In the genomic region with DNA sequence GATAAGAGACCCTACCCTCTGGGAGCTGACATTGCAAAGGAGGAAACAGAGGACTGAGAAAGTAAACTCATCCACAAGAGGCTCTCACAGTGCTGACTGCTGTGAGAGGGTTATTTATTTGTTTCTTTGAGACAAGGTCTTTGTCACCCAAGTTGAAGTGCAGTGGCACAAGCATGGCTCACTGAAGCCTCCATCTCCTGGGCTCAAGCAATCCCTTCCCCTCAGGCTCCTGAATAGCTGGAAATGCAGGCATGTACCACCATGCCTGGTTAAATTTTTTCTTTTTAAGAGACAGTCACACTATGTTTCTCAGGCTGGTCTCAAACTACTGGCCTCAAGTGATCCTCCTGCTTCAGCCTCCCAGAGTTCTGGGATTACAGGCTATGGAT, we compare ENCODE assay signal across 19 cellular contexts. TPM values are rescaled to one million over a fixed set of nuclear protein-coding genes. Genes with fewer than 3 reads are reported as not detected.
A peak's percentile ranks its signal among the peaks of the same experiment; 100 is the strongest.
DNase-seq lines count a peak whose midpoint lies in the region; TF ChIP-seq lines count a peak whose summit lies in the region.
"Had no signal": no experiment of that assay in that cellular context is flagged by ENCODE, and none has a peak within 500 bp of the region (broad histone marks: within the 10 kb centered on the region; RNA-seq: fewer than 3 reads in every experiment).

No MANE protein-coding gene starts in this region.

- H2AFZ ChIP-seq in trophoblast cell (ENCODE audit: insufficient read depth, low read length, poor library complexity): no peak overlapping the region

- no peak overlapping the region for H3K9ac ChIP-seq in trophoblast cell (ENCODE audit: low read length)
- H3K9ac ChIP-seq: BLaER1 treated with 17β-estradiol and CSF1 and Interleukin-3, amounts not matched to agents 10 nM and 100 nM had no signal

- no peak overlapping the region for H2BK5ac ChIP-seq in trophoblast cell (ENCODE audit: low read depth, low read length, poor library complexity)

- H3K27ac Mint-ChIP-seq in activated naive CD4-positive, alpha-beta T cell treated with anti-CD3 and anti-CD28 coated beads for 36 hours: no peak overlapping the region
- H3K27ac Mint-ChIP-seq: CD8-positive, alpha-beta T cell; IgD-negative memory B cell had no signal

- H3K4me3 ChIP-seq in cardiac muscle cell (no peak overlapping the region), right atrium auricular region (no peak overlapping the region), trophoblast cell (ENCODE audit: low read depth, low read length) (no peak overlapping the region)
- H3K4me3 ChIP-seq: BLaER1 treated with 17β-estradiol and CSF1 and Interleukin-3, amounts not matched to agents 10 nM and 100 nM had no signal

- H4K12ac ChIP-seq in trophoblast cell (ENCODE audit: low read depth, low read length): no peak overlapping the region

- no peak for DNase-seq in cardiac muscle cell (ENCODE audit: low read depth in 1 of 2, low spot score in 1 of 2)
- no peak for DNase-seq in right atrium auricular region (ENCODE audit: low spot score)
- DNase-seq in epithelial cell of prostate (ENCODE audit: low read depth, low spot score): no peak
- peak; percentile 63 to 76 for DNase-seq in trophoblast cell
- no peak for DNase-seq in GM20000 (ENCODE audit: low spot score)
- DNase-seq in activated T-cell treated with anti-CD3 and anti-CD28 coated beads for 4 hours: no peak
- DNase-seq in activated naive CD4-positive, alpha-beta T cell treated with anti-CD3 and anti-CD28 coated beads for 36 hours: no peak
- DNase-seq: 8988T; CD8-positive, alpha-beta T cell; GOT3; MV-4-11; NCI-H1105 treated with DMSO at 0.1 percent for 48 hours; NCI-H2029 treated with DMSO at 0.1 percent for 48 hours; NCI-H345; NCI-H774; SHP77 had no signal

- H3K4me1 ChIP-seq in cardiac muscle cell (ENCODE audit: low read depth) (no peaks in the 10 kb centered on the region), right atrium auricular region (peaks cover 0 to 20% of the 10 kb centered on the region in 2 donors), trophoblast cell (ENCODE audit: control insufficient read depth in 1 of 2, insufficient read depth in 2 of 2, low read length in 2 of 2) (no peaks in the 10 kb centered on the region)

- H3K36me3 Mint-ChIP-seq in activated naive CD4-positive, alpha-beta T cell treated with anti-CD3 and anti-CD28 coated beads for 36 hours (ENCODE audit: low read depth): no peaks in the 10 kb centered on the region
- H3K36me3 Mint-ChIP-seq: CD8-positive, alpha-beta T cell had no signal

- no peaks in the 10 kb centered on the region for H3K79me2 ChIP-seq in trophoblast cell (ENCODE audit: control insufficient read depth, insufficient read depth, low read length, poor library complexity)

- no peaks in the 10 kb centered on the region for H3K79me1 ChIP-seq in trophoblast cell (ENCODE audit: low read length)

- no peaks in the 10 kb centered on the region for H3K4me1 Mint-ChIP-seq in activated naive CD4-positive, alpha-beta T cell treated with anti-CD3 and anti-CD28 coated beads for 36 hours (ENCODE audit: low read depth)

- CTCF ChIA-PET in activated naive CD4-positive, alpha-beta T cell treated with anti-CD3 and anti-CD28 coated beads for 36 hours (lab: Charles Lee): no interaction called here

- no peaks in the 10 kb centered on the region for H3K36me3 ChIP-seq in cardiac muscle cell
- no peaks in the 10 kb centered on the region for H3K36me3 ChIP-seq in right atrium auricular region
- no peaks in the 10 kb centered on the region for H3K36me3 ChIP-seq in trophoblast cell (ENCODE audit: control insufficient read depth in 1 of 2, insufficient read depth in 2 of 2, low read length in 2 of 2)
- H3K36me3 ChIP-seq: BLaER1 treated with 17β-estradiol and CSF1 and Interleukin-3, amounts not matched to agents 10 nM and 100 nM had no signal

- no peak overlapping the region for H2AK5ac ChIP-seq in trophoblast cell (ENCODE audit: low read length)

- intact Hi-C loops in activated naive CD4-positive, alpha-beta T cell treated with anti-CD3 and anti-CD28 coated beads for 36 hours (cut with micrococcal nuclease): no loop called here

- H3K4me3 Mint-ChIP-seq in activated naive CD4-positive, alpha-beta T cell treated with anti-CD3 and anti-CD28 coated beads for 36 hours: no peak overlapping the region
- H3K4me3 Mint-ChIP-seq: CD8-positive, alpha-beta T cell; IgD-negative memory B cell had no signal

- no peaks in the 10 kb centered on the region for H3K9me3 Mint-ChIP-seq in activated naive CD4-positive, alpha-beta T cell treated with anti-CD3 and anti-CD28 coated beads for 36 hours
- H3K9me3 Mint-ChIP-seq: CD8-positive, alpha-beta T cell; IgD-negative memory B cell had no signal

- H2BK120ac ChIP-seq in trophoblast cell (ENCODE audit: insufficient read depth, low read length, poor library complexity): no peak overlapping the region

- H3K27ac ChIP-seq in cardiac muscle cell (peak overlapping the region; percentile 6), right atrium auricular region (peak overlapping the region in 1 of 2 donors; percentile 42), epithelial cell of prostate (peak overlapping the region; percentile 96), trophoblast cell (ENCODE audit: low read depth, low read length) (no peak overlapping the region)
- H3K27ac ChIP-seq: BLaER1 treated with 17β-estradiol and CSF1 and Interleukin-3, amounts not matched to agents 10 nM and 100 nM had no signal

- no peak overlapping the region for H3K4me2 ChIP-seq in trophoblast cell (ENCODE audit: low read length)
- H3K4me2 ChIP-seq: BLaER1 treated with 17β-estradiol and CSF1 and Interleukin-3, amounts not matched to agents 10 nM and 100 nM had no signal

- TF ChIP-seq CTCF in cardiac muscle cell (IDR thresholded peaks at IDR 0.05; ENCODE audit: low read depth, low read length) (no peak), right atrium auricular region (IDR thresholded peaks at IDR 0.05) (no peak), GM20000 (IDR thresholded peaks at IDR 0.05; ENCODE audit: extremely low read depth, missing control alignments) (no peak)

- H3K27me3 ChIP-seq in cardiac muscle cell: no peaks in the 10 kb centered on the region
- H3K27me3 ChIP-seq in right atrium auricular region: no peaks in the 10 kb centered on the region
- H3K27me3 ChIP-seq in trophoblast cell (ENCODE audit: insufficient read depth, low read length): no peaks in the 10 kb centered on the region
- H3K27me3 ChIP-seq: BLaER1 treated with 17β-estradiol and CSF1 and Interleukin-3, amounts not matched to agents 10 nM and 100 nM had no signal

- H3K18ac ChIP-seq in trophoblast cell (ENCODE audit: low read length): no peak overlapping the region

- no peak overlapping the region for H4K8ac ChIP-seq in trophoblast cell (ENCODE audit: low read depth, low read length)

- H4K91ac ChIP-seq in trophoblast cell (ENCODE audit: low read depth, low read length): no peak overlapping the region

- H3K9me3 ChIP-seq in cardiac muscle cell (ENCODE audit: low read depth): no peaks in the 10 kb centered on the region
- no peaks in the 10 kb centered on the region for H3K9me3 ChIP-seq in right atrium auricular region
- H3K9me3 ChIP-seq in trophoblast cell (ENCODE audit: insufficient read depth, low read depth, low read length): no peaks in the 10 kb centered on the region
- H3K9me3 ChIP-seq: BLaER1 treated with 17β-estradiol and CSF1 and Interleukin-3, amounts not matched to agents 10 nM and 100 nM had no signal

- peaks cover 4% of the 10 kb centered on the region for H3K27me3 Mint-ChIP-seq in activated naive CD4-positive, alpha-beta T cell treated with anti-CD3 and anti-CD28 coated beads for 36 hours (ENCODE audit: low read depth)

- no peak overlapping the region for H3K4ac ChIP-seq in trophoblast cell (ENCODE audit: low read depth, low read length)

- no peak overlapping the region for H3K14ac ChIP-seq in trophoblast cell (ENCODE audit: low read length)

- H3K23ac ChIP-seq in trophoblast cell (ENCODE audit: low read length): no peak overlapping the region

- H2BK12ac ChIP-seq in trophoblast cell (ENCODE audit: low read length): no peak overlapping the region

RNA-seq across cellular contexts. Expression of a gene that starts 52.8 kb away (rescaled TPM):
- total RNA-seq in cardiac muscle cell (24.9 and 42.4 TPM in 2 replicates), right atrium auricular region (100 to 1,000 TPM; 122 to 185 TPM)
- polyA plus RNA-seq in cardiac muscle cell: 19.3 and 33.5 TPM in 2 replicates
- polyA plus RNA-seq in trophoblast cell (2013): 15.9 and 19.7 TPM in 2 replicates
- not detected for total RNA-seq in activated naive CD4-positive, alpha-beta T cell treated with anti-CD3 and anti-CD28 coated beads for 36 hours
- total RNA-seq: OCI-LY7 had no signal

Comparison
In these comparisons a context has a peak if more than half of its experiments do, and no peak if none do; other contexts are left out.
1. DNase-seq: peak in trophoblast cell (2 of 2); none in cardiac muscle cell (0 of 2), right atrium auricular region (single experiment), epithelial cell of prostate (single experiment), GM20000 (single experiment), activated T-cell treated with anti-CD3 and anti-CD28 coated beads for 4 hours (single experiment) and activated naive CD4-positive, alpha-beta T cell treated with anti-CD3 and anti-CD28 coated beads for 36 hours (single experiment).
2. RNA of a gene that starts 52.8 kb away (total RNA-seq): 122 to 185 TPM in right atrium auricular region and 24.9 to 42.4 TPM in cardiac muscle cell; not detected in activated naive CD4-positive, alpha-beta T cell treated with anti-CD3 and anti-CD28 coated beads for 36 hours; every median in the first group is over 10 times any median in the second.